In the genomic region with DNA sequence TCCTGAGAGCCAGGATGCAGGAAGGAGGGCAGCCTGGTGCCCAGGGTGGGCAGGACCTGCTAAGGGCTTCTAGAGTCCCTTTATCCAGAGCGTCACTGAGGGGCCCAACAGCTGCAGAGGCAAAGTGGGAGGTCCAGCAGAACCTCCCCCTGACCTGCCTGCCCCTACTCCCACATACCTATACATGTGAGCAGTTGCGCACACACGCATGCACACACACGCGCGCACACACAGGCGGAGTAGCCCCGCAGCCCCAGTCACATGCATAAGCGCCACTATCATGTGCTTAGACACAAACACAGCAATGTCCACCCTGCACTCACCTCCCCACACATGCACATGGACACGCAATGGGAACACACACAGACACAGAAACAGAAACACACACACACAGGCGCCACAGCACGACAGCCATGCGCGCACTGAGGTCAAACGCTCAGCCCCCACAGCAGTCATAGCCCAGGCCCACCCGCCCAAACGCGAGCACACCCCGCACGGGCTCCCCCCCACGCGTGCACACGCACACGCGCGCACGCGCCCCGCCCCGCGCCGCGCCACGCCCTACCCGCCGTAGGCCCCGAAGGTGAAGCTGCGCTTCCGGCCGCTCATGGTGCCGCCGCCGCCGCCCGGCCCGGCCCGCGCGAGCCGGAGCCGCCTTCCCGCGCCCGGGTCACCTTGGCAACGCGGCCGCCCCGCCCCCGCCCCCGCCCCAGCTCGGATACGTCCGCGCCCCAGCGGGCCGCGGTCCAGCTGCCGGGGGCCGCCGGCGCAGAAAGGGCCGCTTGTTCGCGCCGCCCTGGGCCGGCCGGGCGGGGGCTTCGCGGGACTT, we compare ENCODE assay signal across 8 cellular contexts. TPM values are rescaled to one million over a fixed set of nuclear protein-coding genes. Genes with fewer than 3 reads are reported as not detected.
A peak's percentile ranks its signal among the peaks of the same experiment; 100 is the strongest.
DNase-seq lines count a peak whose midpoint lies in the region; ATAC-seq and TF ChIP-seq lines count a peak whose summit lies in the region.

No MANE protein-coding gene starts in this region.

- peaks cover 2% of the 10 kb centered on the region for H3K27me3 ChIP-seq in mammary epithelial cell (ENCODE audit: insufficient read depth, low read length)
- H3K27me3 ChIP-seq in kidney epithelial cell (ENCODE audit: control insufficient read depth, insufficient read depth, low read length) = peaks cover 18% of the 10 kb centered on the region

- H3K4me1 Mint-ChIP-seq in T-cell = peaks cover 15 to 18% (median 15%) of the 10 kb centered on the region in 3 donors

- no TSS peak for BruUV-seq in mammary epithelial cell (replicated peaks; lab: Mats Ljungman, UMichigan)

- no peak for TF ChIP-seq CTCF in mammary epithelial cell (conservative IDR thresholded peaks at IDR 0.05 in 1 of 2, IDR thresholded peaks at IDR 0.05 in 1 of 2; ENCODE audit: extremely low read depth in 1 of 2, insufficient read depth in 1 of 2, low read depth in 1 of 2, low read length in 2 of 2)
- no peak for TF ChIP-seq CTCF in kidney epithelial cell (IDR thresholded peaks at IDR 0.05; ENCODE audit: insufficient read depth, low read length, poor library complexity, severe bottlenecking)

- H2AFZ ChIP-seq in mammary epithelial cell (ENCODE audit: low read depth, low read length) = peak overlapping the region; percentile 58

- intact Hi-C loops in mammary epithelial cell (cut with micrococcal nuclease) = no loop called here

- H3K9ac ChIP-seq in mammary epithelial cell (ENCODE audit: insufficient read depth, low read length) = no peak overlapping the region

- peaks cover 11 to 16% of the 10 kb centered on the region in 2 donors for H3K27me3 Mint-ChIP-seq in T-cell

- peak overlapping the region in 1 of 2 donors; percentile 34 for H3K27ac Mint-ChIP-seq in T-cell

- no peaks in the 10 kb centered on the region for H3K36me3 ChIP-seq in mammary epithelial cell (ENCODE audit: insufficient read depth, low read length)
- H3K36me3 ChIP-seq in kidney epithelial cell (ENCODE audit: control insufficient read depth, insufficient read depth, low read length) = no peaks in the 10 kb centered on the region

- 15% methylated on average over 28 of the region's 80 CpGs for WGBS in mammary epithelial cell (ENCODE audit: low coverage, missing lambda C conversion rate)

- H3K27ac ChIP-seq in mammary epithelial cell (ENCODE audit: insufficient read depth, low read depth, low read length) = no peak overlapping the region

- H3K79me2 ChIP-seq in mammary epithelial cell (ENCODE audit: insufficient read depth, low read length) = no peaks in the 10 kb centered on the region

- no peaks in the 10 kb centered on the region for H3K9me3 Mint-ChIP-seq in T-cell

- POLR2A ChIA-PET in T-cell (lab: Charles Lee) = no interaction called here

- H3K9me3 ChIP-seq in mammary epithelial cell (replicated peaks; ENCODE audit: insufficient read depth, low read length) = no peaks in the 10 kb centered on the region

- H3K4me3 ChIP-seq in mammary epithelial cell (replicated peaks in 1 of 3; ENCODE audit: insufficient read depth in 1 of 3, low read depth in 2 of 3, low read length in 3 of 3) (peak overlapping the region in 2 of 3 experiments; percentile 18 to 46), kidney epithelial cell (ENCODE audit: low read depth, low read length) (peak overlapping the region; percentile 42)

- H4K20me1 ChIP-seq in mammary epithelial cell (ENCODE audit: insufficient read depth, low read length) = no peaks in the 10 kb centered on the region

- peak overlapping the region; percentile 81 to 87 (median 81) for H3K4me3 Mint-ChIP-seq in T-cell

- H3K4me1 ChIP-seq in mammary epithelial cell (ENCODE audit: insufficient read depth, low read length) = peaks cover 6% of the 10 kb centered on the region

- DNase-seq in NCI-H82 (lab: John Stamatoyannopoulos, UW) (peak; percentile 72), NCI-H82 treated with DMSO at 0.1 percent for 48 hours (lab: John Stamatoyannopoulos, UW; ENCODE audit: unreplicated experiment) (no peak), T-cell (peak in 29 of 34 experiments; percentile 11 to 56 (median 28)), mammary epithelial cell (peak; percentile 25), kidney epithelial cell (ENCODE audit: low read depth) (no peak)
- DNase-seq in stimulated activated CD8-positive, alpha-beta memory T cell treated with anti-CD3 and anti-CD28 coated beads, Interleukin-4, amount 100 ng/mL, for 24 hours (ENCODE audit: low read depth) = peak; percentile 31

- CTCF ChIA-PET in T-cell (lab: Charles Lee) (interaction anchor here in 1 of 2 donors (0.6 kb wide), 1 partner anchor 398 kb away, joined by 10 read pairs; no protein-coding TSS in a partner anchor), mammary epithelial cell (lab: Charles Lee; ENCODE audit: low non-redundant PET) (interaction anchor here (0.6 kb wide), 1 partner anchor 1710 kb away, joined by 7 read pairs; no protein-coding TSS in a partner anchor)

- no peaks in the 10 kb centered on the region for H3K36me3 Mint-ChIP-seq in T-cell

- dilution Hi-C loops in mammary epithelial cell (cut with HindIII; ENCODE audit: low sequenced_read_pairs) = no loop called here

- in situ Hi-C loops in mammary epithelial cell (cut with MboI; ENCODE audit: low sequenced_read_pairs in 2 of 2) = loop anchor here in 1 of 2 donors (25.0 kb wide), 1 partner anchor 139 kb away; the partner anchor contains the start of gene ALPL

- ATAC-seq in T-cell (replicated peaks in 1 of 4) (peak; percentile 72 to 87 (median 83)), HG02938 (IDR thresholded peaks at IDR 0.05; ENCODE audit: unreplicated experiment) (no peak), GM18502 (IDR thresholded peaks at IDR 0.05; ENCODE audit: poor library complexity, unreplicated experiment) (no peak)

- H3K4me2 ChIP-seq in mammary epithelial cell (ENCODE audit: insufficient read depth, low read depth, low read length) = peak overlapping the region; percentile 91

RNA-seq across cellular contexts. Expression of gene RAP1GAP, which starts 17.7 kb away (rescaled TPM):
- total RNA-seq in T-cell (1 to 10 TPM in 1 of 5 donors, under 1 TPM in 4; 0.18 to 1.0 (median 0.35) TPM), mammary epithelial cell (under 1 TPM; 0.17 to 0.54 TPM), kidney epithelial cell (7.1 and 9.0 TPM in 2 replicates)
- polyA plus RNA-seq in mammary epithelial cell = 0.31 TPM
- polyA minus RNA-seq in mammary epithelial cell = 0.52 TPM

Comparison
In these comparisons a context has a peak if more than half of its experiments do, and no peak if none do; other contexts are left out.
1. DNase-seq: peak in NCI-H82 (single experiment), T-cell (29 of 34), mammary epithelial cell (single experiment) and stimulated activated CD8-positive, alpha-beta memory T cell treated with anti-CD3 and anti-CD28 coated beads, Interleukin-4, amount 100 ng/mL, for 24 hours (single experiment); none in NCI-H82 treated with DMSO at 0.1 percent for 48 hours (single experiment) and kidney epithelial cell (single experiment).
2. ATAC-seq: peak in T-cell (4 of 4); none in HG02938 (single experiment) and GM18502 (single experiment).